In the genomic region with DNA sequence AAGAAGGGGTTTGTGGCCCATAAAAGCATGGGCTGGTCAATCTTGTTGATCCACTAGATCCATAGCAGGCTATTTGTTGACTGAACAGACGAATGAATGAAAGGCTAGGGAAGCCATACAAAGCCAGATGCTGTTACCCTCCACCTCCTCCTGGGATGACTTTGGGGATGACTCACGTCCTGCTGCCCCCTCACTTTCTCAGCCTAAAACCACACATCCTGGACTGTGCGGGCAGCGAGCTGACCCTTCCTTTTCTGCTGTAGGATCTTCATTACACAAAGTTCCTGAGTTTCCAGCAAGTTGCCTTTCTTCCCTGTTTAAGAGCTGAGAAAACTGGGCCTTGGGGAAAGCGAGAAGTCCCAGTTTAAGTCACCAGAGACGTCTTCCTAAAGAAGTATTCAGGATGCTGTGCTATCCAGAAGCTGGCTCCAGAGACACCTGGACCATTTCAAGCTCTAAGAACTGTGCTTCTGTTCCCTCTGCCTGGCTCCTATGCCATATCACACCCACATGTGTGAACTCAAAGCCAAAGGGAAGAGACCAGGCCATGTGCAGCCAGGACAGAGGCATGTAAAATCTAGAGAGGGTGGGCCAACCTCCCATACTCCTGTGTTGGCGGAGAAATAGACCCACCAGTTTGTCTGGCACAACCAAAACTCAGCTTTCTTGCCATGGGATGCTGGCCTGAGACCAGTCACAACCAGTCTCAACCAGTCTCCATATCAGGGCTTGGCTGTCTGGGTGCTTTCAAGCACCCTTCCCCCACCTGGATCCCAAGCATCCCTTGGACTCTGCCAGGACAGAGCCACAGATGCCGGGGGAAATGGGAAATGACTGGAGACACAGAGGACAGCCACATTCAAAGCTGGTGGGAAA, we compare ENCODE assay signal across 1 cellular context.
A peak's percentile ranks its signal among the peaks of the same experiment; 100 is the strongest.
TF ChIP-seq lines count a peak whose summit lies in the region.

No MANE protein-coding gene starts in this region.

TF ChIP-seq in K562, 482 proteins besides CTCF, POLR2A, EP300 and RAD21 (continued from another document and continues in another):
- no peak for TF ChIP-seq BCLAF1 (IDR thresholded peaks at IDR 0.05; ENCODE audit: borderline replicate concordance in 1 of 2, control insufficient read depth in 1 of 2, low read depth in 2 of 2, low read length in 1 of 2)
- no peak for TF ChIP-seq RERE (CRISPR knock-in tag; IDR thresholded peaks at IDR 0.05; ENCODE audit: borderline replicate concordance)
- 0 out of 2 replicates have a peak, but pooled peaks have one; percentile 27 for TF ChIP-seq ETV1 (tag; conservative IDR thresholded peaks at IDR 0.05; ENCODE audit: low read depth)
- TF ChIP-seq ESRRB (CRISPR knock-in tag; IDR thresholded peaks at IDR 0.05; ENCODE audit: borderline replicate concordance), result no peak
- no peak for TF ChIP-seq ZNF12 (CRISPR knock-in tag; IDR thresholded peaks at IDR 0.05)
- TF ChIP-seq COPS2 (conservative IDR thresholded peaks at IDR 0.05), result no peak
- TF ChIP-seq ZBTB49 (CRISPR knock-in tag; IDR thresholded peaks at IDR 0.05; ENCODE audit: borderline replicate concordance), result no peak
- no peak for TF ChIP-seq ZNF589 (CRISPR knock-in tag; IDR thresholded peaks at IDR 0.05; ENCODE audit: low read depth)
- TF ChIP-seq NFIX (CRISPR knock-in tag; IDR thresholded peaks at IDR 0.05; ENCODE audit: low read depth), result no peak
- no peak for TF ChIP-seq CEBPG (CRISPR knock-in tag; IDR thresholded peaks at IDR 0.05)
- TF ChIP-seq CEBPG (tag; conservative IDR thresholded peaks at IDR 0.05 in 1 of 2, IDR thresholded peaks at IDR 0.05 in 1 of 2), result no peak
- no peak for TF ChIP-seq ZC3H4 (CRISPR knock-in tag; IDR thresholded peaks at IDR 0.05; ENCODE audit: borderline replicate concordance)
- TF ChIP-seq ZSCAN29 (IDR thresholded peaks at IDR 0.05), result no peak
- no peak for TF ChIP-seq SRSF7 (optimal IDR thresholded peaks at IDR 0.05; ENCODE audit: low read depth, low read length)
- TF ChIP-seq PTBP1 (IDR thresholded peaks at IDR 0.05; ENCODE audit: low read depth, low read length), result no peak
- TF ChIP-seq, protein P1, sequence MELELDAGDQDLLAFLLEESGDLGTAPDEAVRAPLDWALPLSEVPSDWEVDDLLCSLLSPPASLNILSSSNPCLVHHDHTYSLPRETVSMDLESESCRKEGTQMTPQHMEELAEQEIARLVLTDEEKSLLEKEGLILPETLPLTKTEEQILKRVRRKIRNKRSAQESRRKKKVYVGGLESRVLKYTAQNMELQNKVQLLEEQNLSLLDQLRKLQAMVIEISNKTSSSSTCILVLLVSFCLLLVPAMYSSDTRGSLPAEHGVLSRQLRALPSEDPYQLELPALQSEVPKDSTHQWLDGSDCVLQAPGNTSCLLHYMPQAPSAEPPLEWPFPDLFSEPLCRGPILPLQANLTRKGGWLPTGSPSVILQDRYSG (tag; conservative IDR thresholded peaks at IDR 0.05; ENCODE audit: low read depth), result no peak
- TF ChIP-seq MTA1 (IDR thresholded peaks at IDR 0.05; ENCODE audit: borderline replicate concordance), result no peak
- no peak for TF ChIP-seq ZNF79 (CRISPR knock-in tag; IDR thresholded peaks at IDR 0.05; ENCODE audit: low read depth)
- TF ChIP-seq DACH1 (IDR thresholded peaks at IDR 0.05; ENCODE audit: partially characterized antibody), result no peak
- no peak for TF ChIP-seq ETV6 (IDR thresholded peaks at IDR 0.05; ENCODE audit: borderline replicate concordance in 1 of 2, low read depth in 2 of 2, low read length in 1 of 2)
- TF ChIP-seq ETV6 (CRISPR knock-in tag; IDR thresholded peaks at IDR 0.05; ENCODE audit: borderline replicate concordance), result no peak
- no peak for TF ChIP-seq CSDE1 (IDR thresholded peaks at IDR 0.05)
- peak; percentile 13; the same call in 1 of the 2 replicates for TF ChIP-seq CBFA2T3 (IDR thresholded peaks at IDR 0.05)
- TF ChIP-seq, protein P2, sequence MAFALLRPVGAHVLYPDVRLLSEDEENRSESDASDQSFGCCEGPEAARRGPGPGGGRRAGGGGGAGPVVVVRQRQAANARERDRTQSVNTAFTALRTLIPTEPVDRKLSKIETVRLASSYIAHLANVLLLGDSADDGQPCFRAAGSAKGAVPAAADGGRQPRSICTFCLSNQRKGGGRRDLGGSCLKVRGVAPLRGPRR (CRISPR knock-in tag; IDR thresholded peaks at IDR 0.05), result no peak
- no peak for TF ChIP-seq ZNF354B (CRISPR knock-in tag; IDR thresholded peaks at IDR 0.05)
- TF ChIP-seq TSC22D4 (tag; IDR thresholded peaks at IDR 0.05), result no peak
- no peak for TF ChIP-seq ZNF707 (CRISPR knock-in tag; conservative IDR thresholded peaks at IDR 0.05)
- peak; percentile 40; the same call in 1 of the 2 replicates for TF ChIP-seq POLR2AphosphoS5 (IDR thresholded peaks at IDR 0.05; ENCODE audit: control insufficient read depth, insufficient read depth, low read depth, low read length)
- no peak for TF ChIP-seq DNMT1 (IDR thresholded peaks at IDR 0.05)
- TF ChIP-seq ZNF253 (CRISPR knock-in tag; conservative IDR thresholded peaks at IDR 0.05), result no peak
- TF ChIP-seq ZNF717 (CRISPR knock-in tag; IDR thresholded peaks at IDR 0.05), result no peak
- no peak for TF ChIP-seq MEF2A (IDR thresholded peaks at IDR 0.05; ENCODE audit: control insufficient read depth, low read depth, low read length)
- no peak for TF ChIP-seq CHD2 (IDR thresholded peaks at IDR 0.05; ENCODE audit: low read depth, low read length)
- TF ChIP-seq, protein P3, sequence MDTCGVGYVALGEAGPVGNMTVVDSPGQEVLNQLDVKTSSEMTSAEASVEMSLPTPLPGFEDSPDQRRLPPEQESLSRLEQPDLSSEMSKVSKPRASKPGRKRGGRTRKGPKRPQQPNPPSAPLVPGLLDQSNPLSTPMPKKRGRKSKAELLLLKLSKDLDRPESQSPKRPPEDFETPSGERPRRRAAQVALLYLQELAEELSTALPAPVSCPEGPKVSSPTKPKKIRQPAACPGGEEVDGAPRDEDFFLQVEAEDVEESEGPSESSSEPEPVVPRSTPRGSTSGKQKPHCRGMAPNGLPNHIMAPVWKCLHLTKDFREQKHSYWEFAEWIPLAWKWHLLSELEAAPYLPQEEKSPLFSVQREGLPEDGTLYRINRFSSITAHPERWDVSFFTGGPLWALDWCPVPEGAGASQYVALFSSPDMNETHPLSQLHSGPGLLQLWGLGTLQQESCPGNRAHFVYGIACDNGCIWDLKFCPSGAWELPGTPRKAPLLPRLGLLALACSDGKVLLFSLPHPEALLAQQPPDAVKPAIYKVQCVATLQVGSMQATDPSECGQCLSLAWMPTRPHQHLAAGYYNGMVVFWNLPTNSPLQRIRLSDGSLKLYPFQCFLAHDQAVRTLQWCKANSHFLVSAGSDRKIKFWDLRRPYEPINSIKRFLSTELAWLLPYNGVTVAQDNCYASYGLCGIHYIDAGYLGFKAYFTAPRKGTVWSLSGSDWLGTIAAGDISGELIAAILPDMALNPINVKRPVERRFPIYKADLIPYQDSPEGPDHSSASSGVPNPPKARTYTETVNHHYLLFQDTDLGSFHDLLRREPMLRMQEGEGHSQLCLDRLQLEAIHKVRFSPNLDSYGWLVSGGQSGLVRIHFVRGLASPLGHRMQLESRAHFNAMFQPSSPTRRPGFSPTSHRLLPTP (IDR thresholded peaks at IDR 0.05; ENCODE audit: borderline replicate concordance, extremely low read depth, insufficient read length), result no peak
- no peak for TF ChIP-seq PCBP1 (IDR thresholded peaks at IDR 0.05; ENCODE audit: low read depth, low read length, poor library complexity, severe bottlenecking)
- peak; percentile 30; the same call in 1 of the 2 replicates for TF ChIP-seq ZNF764 (CRISPR knock-in tag; IDR thresholded peaks at IDR 0.05; ENCODE audit: low read depth)
- no peak for TF ChIP-seq MAX (CRISPR knock-in tag; IDR thresholded peaks at IDR 0.05)
- TF ChIP-seq LEF1 (IDR thresholded peaks at IDR 0.05), result 0 out of 2 replicates have a peak, but pooled peaks have one; percentile 8
- TF ChIP-seq NCOA2 (IDR thresholded peaks at IDR 0.05; ENCODE audit: partially characterized antibody in 2 of 2), result no peak
- TF ChIP-seq ZNF77 (CRISPR knock-in tag; IDR thresholded peaks at IDR 0.05), result no peak
- TF ChIP-seq FOXJ2 (tag; IDR thresholded peaks at IDR 0.05), result no peak
- TF ChIP-seq, protein P4, sequence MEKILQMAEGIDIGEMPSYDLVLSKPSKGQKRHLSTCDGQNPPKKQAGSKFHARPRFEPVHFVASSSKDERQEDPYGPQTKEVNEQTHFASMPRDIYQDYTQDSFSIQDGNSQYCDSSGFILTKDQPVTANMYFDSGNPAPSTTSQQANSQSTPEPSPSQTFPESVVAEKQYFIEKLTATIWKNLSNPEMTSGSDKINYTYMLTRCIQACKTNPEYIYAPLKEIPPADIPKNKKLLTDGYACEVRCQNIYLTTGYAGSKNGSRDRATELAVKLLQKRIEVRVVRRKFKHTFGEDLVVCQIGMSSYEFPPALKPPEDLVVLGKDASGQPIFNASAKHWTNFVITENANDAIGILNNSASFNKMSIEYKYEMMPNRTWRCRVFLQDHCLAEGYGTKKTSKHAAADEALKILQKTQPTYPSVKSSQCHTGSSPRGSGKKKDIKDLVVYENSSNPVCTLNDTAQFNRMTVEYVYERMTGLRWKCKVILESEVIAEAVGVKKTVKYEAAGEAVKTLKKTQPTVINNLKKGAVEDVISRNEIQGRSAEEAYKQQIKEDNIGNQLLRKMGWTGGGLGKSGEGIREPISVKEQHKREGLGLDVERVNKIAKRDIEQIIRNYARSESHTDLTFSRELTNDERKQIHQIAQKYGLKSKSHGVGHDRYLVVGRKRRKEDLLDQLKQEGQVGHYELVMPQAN (IDR thresholded peaks at IDR 0.05; ENCODE audit: borderline replicate concordance), result no peak
- no peak for TF ChIP-seq DLX4 (CRISPR knock-in tag; IDR thresholded peaks at IDR 0.05)
